16 cellular contexts compared by ENCODE assay signal in genomic region chr2:100194951-100195350, GRCh38.
"Had no signal": no experiment of that assay in that cellular context is flagged by ENCODE, and none has a peak within 500 bp of the region (broad histone marks: within the 10 kb centered on the region; RNA-seq: fewer than 3 reads in every experiment).

No MANE protein-coding gene starts in this region.

- H3K27me3 ChIP-seq: cardiac muscle cell, gastroesophageal sphincter, right lobe of liver had no signal

- H3K27ac ChIP-seq: cardiac muscle cell, psoas muscle, right lobe of liver had no signal

- H3K27me3 Mint-ChIP-seq: activated CD8-positive, alpha-beta T cell treated with anti-CD3 and anti-CD28 coated beads for 36 hours; activated naive CD4-positive, alpha-beta T cell treated with anti-CD3 and anti-CD28 coated beads, Interleukin-2, amount 50 U/mL, for 24 hours had no signal

- ATAC-seq: activated CD8-positive, alpha-beta T cell treated with anti-CD3 and anti-CD28 coated beads for 36 hours; activated T-cell treated with anti-CD3 and anti-CD28 coated beads, Interleukin-2, amount 50 U/mL, for 4 hours; gastroesophageal sphincter; psoas muscle; right lobe of liver; stimulated activated naive CD8-positive, alpha-beta T cell treated with anti-CD3 and anti-CD28 coated beads, Interleukin-15, Interleukin-2, amounts not matched to agents 100 U/mL and 50 U/mL, for 24 hours had no signal

- H3K4me1 Mint-ChIP-seq: activated naive CD4-positive, alpha-beta T cell treated with anti-CD3 and anti-CD28 coated beads, Interleukin-2, amount 50 U/mL, for 24 hours had no signal

- H3K9me3 ChIP-seq: gastroesophageal sphincter, left ventricle myocardium inferior, psoas muscle, right lobe of liver had no signal

- DNase-seq: activated B cell treated with CpG ODN at 0.5 μM for 24 hours; activated CD4-positive, alpha-beta T cell treated with anti-CD3 and anti-CD28 coated beads for 48 hours; activated CD8-positive, alpha-beta T cell treated with anti-CD3 and anti-CD28 coated beads for 36 hours; activated effector memory CD4-positive, alpha-beta T cell treated with anti-CD3 and anti-CD28 coated beads, Interleukin-2, amount 50 U/mL, for 16 hours; activated T-cell treated with anti-CD3 and anti-CD28 coated beads, Interleukin-2, amount 50 U/mL, for 4 hours; left ventricle myocardium inferior; psoas muscle; right lobe of liver; stimulated activated CD4-positive, alpha-beta T cell treated with anti-CD3 and anti-CD28 coated beads, Interleukin-4, amount 100 ng/mL, for 4 hours; stimulated activated CD8-positive, alpha-beta memory T cell treated with anti-CD3 and anti-CD28 coated beads, Interleukin-4, amount 100 ng/mL, for 48 hours; stimulated activated naive CD8-positive, alpha-beta T cell treated with anti-CD3 and anti-CD28 coated beads, Interleukin-15, Interleukin-2, amounts not matched to agents 100 U/mL and 50 U/mL, for 24 hours; T-helper 2 cell had no signal

- H3K4me3 ChIP-seq: cardiac muscle cell, gastroesophageal sphincter, left ventricle myocardium inferior, psoas muscle, right lobe of liver, smooth muscle cell had no signal

- H3K36me3 ChIP-seq: cardiac muscle cell, gastroesophageal sphincter, left ventricle myocardium inferior, right lobe of liver had no signal

- H3K4me3 Mint-ChIP-seq: activated B cell treated with CpG ODN at 0.5 μM for 24 hours; activated CD8-positive, alpha-beta T cell treated with anti-CD3 and anti-CD28 coated beads for 36 hours; activated naive CD4-positive, alpha-beta T cell treated with anti-CD3 and anti-CD28 coated beads, Interleukin-2, amount 50 U/mL, for 24 hours; activated T-cell treated with anti-CD3 and anti-CD28 coated beads, Interleukin-2, amount 50 U/mL, for 4 hours had no signal

- H3K36me3 Mint-ChIP-seq: activated naive CD4-positive, alpha-beta T cell treated with anti-CD3 and anti-CD28 coated beads, Interleukin-2, amount 50 U/mL, for 24 hours had no signal

- H3K27ac Mint-ChIP-seq: activated B cell treated with CpG ODN at 0.5 μM for 24 hours; activated CD8-positive, alpha-beta T cell treated with anti-CD3 and anti-CD28 coated beads for 36 hours; activated naive CD4-positive, alpha-beta T cell treated with anti-CD3 and anti-CD28 coated beads, Interleukin-2, amount 50 U/mL, for 24 hours had no signal

- H3K9me3 Mint-ChIP-seq: activated B cell treated with CpG ODN at 0.5 μM for 24 hours; activated CD8-positive, alpha-beta T cell treated with anti-CD3 and anti-CD28 coated beads for 36 hours; activated naive CD4-positive, alpha-beta T cell treated with anti-CD3 and anti-CD28 coated beads, Interleukin-2, amount 50 U/mL, for 24 hours; activated T-cell treated with anti-CD3 and anti-CD28 coated beads, Interleukin-2, amount 50 U/mL, for 4 hours had no signal
